ENCODE assay signal across 8 cellular contexts in the genomic region with DNA sequence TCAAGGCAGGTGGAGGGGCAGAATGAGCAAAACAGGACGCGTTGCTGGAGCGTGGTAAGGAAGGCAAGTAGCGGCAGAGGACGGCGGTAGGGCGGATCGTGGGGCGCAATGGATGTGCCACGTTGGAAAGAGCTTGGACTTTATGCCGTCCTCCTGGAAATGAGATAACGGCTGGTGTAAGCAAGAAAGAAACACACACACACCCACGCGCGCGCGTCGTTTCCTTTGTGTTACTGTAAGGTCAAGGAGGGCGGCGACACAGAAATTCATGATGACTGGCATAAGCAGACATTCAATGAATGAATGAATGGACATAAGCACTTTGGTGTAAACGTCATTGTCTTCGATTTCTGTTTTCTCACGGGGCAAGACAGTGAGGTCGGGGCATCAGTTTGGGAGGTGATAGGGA. TPM values are rescaled to one million over a fixed set of nuclear protein-coding genes. Genes with fewer than 3 reads are reported as not detected.
A peak's percentile ranks its signal among the peaks of the same experiment; 100 is the strongest.
DNase-seq lines count a peak whose midpoint lies in the region; ATAC-seq and TF ChIP-seq lines count a peak whose summit lies in the region.

No MANE protein-coding gene starts in this region.

- DNase-seq in NCI-H2227 (lab: John Stamatoyannopoulos, UW; ENCODE audit: unreplicated experiment): peak; percentile 5
- no peak for DNase-seq in NCI-H2227 treated with DMSO at 0.1 percent for 48 hours (lab: John Stamatoyannopoulos, UW)
- DNase-seq in T-helper 9 cell: peak; percentile 8
- DNase-seq in breast epithelium (ENCODE audit: low spot score in 2 of 2): peak in 1 of 2 donors; percentile 27
- peak; percentile 70 to 82 for DNase-seq in left colon
- peak; percentile 63 for DNase-seq in stimulated activated CD4-positive, alpha-beta T cell treated with anti-CD3 and anti-CD28 coated beads, Interleukin-4, amount 100 ng/mL, for 24 hours

- no peaks in the 10 kb centered on the region for H3K27me3 ChIP-seq in breast epithelium

- peak overlapping the region; percentile 52 to 56 for H3K27ac ChIP-seq in breast epithelium

- ATAC-seq in left colon (peak; percentile 56), GM18502 (IDR thresholded peaks at IDR 0.05; ENCODE audit: poor library complexity, unreplicated experiment) (no peak), GM18517 (IDR thresholded peaks at IDR 0.05; ENCODE audit: unreplicated experiment) (no peak)

- TF ChIP-seq CTCF in breast epithelium (IDR thresholded peaks at IDR 0.05): no peak

- no peaks in the 10 kb centered on the region for H3K9me3 ChIP-seq in breast epithelium

- TF ChIP-seq POLR2A in breast epithelium (IDR thresholded peaks at IDR 0.05): no peak

- peaks cover 0 to 11% of the 10 kb centered on the region in 2 donors for H3K4me1 ChIP-seq in breast epithelium

- peak overlapping the region; percentile 60 to 81 (median 75) for H3K4me3 ChIP-seq in breast epithelium

- intact Hi-C loops in breast epithelium (cut with DNase I; ENCODE audit: low total_unique reads) (no loop called here), left colon (cut with DNase I, micrococcal nuclease) (no loop called here)

- H3K36me3 ChIP-seq in breast epithelium: no peaks in the 10 kb centered on the region

RNA-seq across cellular contexts. Expression of gene ENTPD7, which starts 0.7 kb away (rescaled TPM):
- 10 to 100 TPM in 2 of 3 donors, 1 to 10 TPM in 1; 3.5 to 11.6 (median 10.8) TPM for total RNA-seq in breast epithelium
- total RNA-seq in left colon: 10 to 100 TPM; 20.2 to 21.5 TPM

RNA-seq across cellular contexts. Expression of gene SLC25A28, which starts 38.4 kb away (rescaled TPM):
- total RNA-seq in breast epithelium (10 to 100 TPM; 29.1 to 35.1 (median 33.1) TPM), left colon (10 to 100 TPM; 28.8 to 35.7 TPM)
